In genomic region chr17:352421-353212, GRCh38 we compare ENCODE assay signal across 7 cellular contexts. TPM values are rescaled to one million over a fixed set of nuclear protein-coding genes. Genes with fewer than 3 reads are reported as not detected.
DNase-seq lines count a peak whose midpoint lies in the region; ATAC-seq and TF ChIP-seq lines count a peak whose summit lies in the region.

Gene RPH3AL (minus strand): TSS chr17:352807. CDS start chr17:327543, 25,264 bp downstream.

- no peak for ATAC-seq in GM18867 (IDR thresholded peaks at IDR 0.05; ENCODE audit: unreplicated experiment)
- ATAC-seq in GM18498 (IDR thresholded peaks at IDR 0.05; ENCODE audit: unreplicated experiment): no peak

- TF ChIP-seq CTCF in ascending aorta (IDR thresholded peaks at IDR 0.05): no peak
- TF ChIP-seq CTCF in kidney epithelial cell (IDR thresholded peaks at IDR 0.05; ENCODE audit: insufficient read depth, low read length, poor library complexity, severe bottlenecking): no peak
- no peak for TF ChIP-seq CTCF in subcutaneous adipose tissue (IDR thresholded peaks at IDR 0.05; ENCODE audit: low read depth)

- H3K27me3 ChIP-seq in ascending aorta (no peaks in the 10 kb centered on the region), kidney epithelial cell (ENCODE audit: control insufficient read depth, insufficient read depth, low read length) (no peaks in the 10 kb centered on the region)

- DNase-seq in NCI-H128 (lab: John Stamatoyannopoulos, UW; ENCODE audit: unreplicated experiment): peak; percentile 7
- no peak for DNase-seq in ascending aorta (ENCODE audit: low spot score in 2 of 2)
- peak; percentile 74 for DNase-seq in kidney epithelial cell (ENCODE audit: low read depth)
- no peak for DNase-seq in superior temporal gyrus (ENCODE audit: extremely low spot score)

- peak within 1 kb of the TSS; percentile 50 to 79 for H3K27ac ChIP-seq in ascending aorta

- H3K4me3 ChIP-seq in ascending aorta (no peak within 1 kb of the TSS), kidney epithelial cell (ENCODE audit: low read depth, low read length) (peak within 1 kb of the TSS; percentile 21)

- H3K36me3 ChIP-seq in ascending aorta (no peaks in the 10 kb centered on the region), kidney epithelial cell (ENCODE audit: control insufficient read depth, insufficient read depth, low read length) (no peaks in the 10 kb centered on the region)

- H3K4me1 ChIP-seq in ascending aorta: no peaks in the 10 kb centered on the region

- intact Hi-C loops in ascending aorta (cut with DNase I): no loop called here

- H3K9me3 ChIP-seq in ascending aorta: no peaks in the 10 kb centered on the region

RNA-seq across cellular contexts. Expression of gene RPH3AL, which starts in this region (rescaled TPM):
- total RNA-seq in ascending aorta: 44.2 TPM
- total RNA-seq in kidney epithelial cell: 15.1 and 22.4 TPM in 2 replicates
- total RNA-seq in subcutaneous adipose tissue: 10 to 100 TPM; 13.0 to 49.2 (median 26.9) TPM

Comparison
In these comparisons a context has a peak if more than half of its experiments do, and no peak if none do; other contexts are left out.
1. DNase-seq: peak in NCI-H128 (single experiment) and kidney epithelial cell (single experiment); none in ascending aorta (0 of 2) and superior temporal gyrus (single experiment).